Comparison of ENCODE assay signal across 10 cellular contexts in the genomic region with DNA sequence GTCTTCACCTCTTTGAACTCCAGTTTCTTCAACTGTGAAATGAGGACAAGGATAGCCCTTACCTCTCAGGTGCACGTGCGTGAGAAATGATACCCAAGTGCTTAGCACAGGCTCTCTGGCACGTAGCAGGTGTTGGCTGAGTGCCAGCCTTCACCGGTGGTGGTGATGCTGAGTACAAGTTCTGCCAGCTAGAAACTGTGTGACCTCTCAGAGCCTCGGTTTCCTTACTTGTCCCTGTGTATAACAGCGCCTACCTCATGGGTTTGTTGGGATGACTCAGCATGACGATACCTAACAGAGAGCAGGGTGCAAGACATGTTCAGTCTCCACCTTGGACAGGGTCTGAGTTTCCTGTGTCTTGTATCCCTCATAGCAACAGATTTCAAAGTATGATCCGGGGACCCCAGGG.
A peak's percentile ranks its signal among the peaks of the same experiment; 100 is the strongest.
DNase-seq lines count a peak whose midpoint lies in the region; ATAC-seq and TF ChIP-seq lines count a peak whose summit lies in the region.
"Had no signal": no experiment of that assay in that cellular context is flagged by ENCODE, and none has a peak within 500 bp of the region (broad histone marks: within the 10 kb centered on the region; RNA-seq: fewer than 3 reads in every experiment).

No MANE protein-coding gene starts in this region.

- H3K27ac ChIP-seq in ascending aorta (peak overlapping the region; percentile 69 to 73), Peyer's patch (peak overlapping the region in 1 of 4 donors; percentile 62)

- TF ChIP-seq POLR2A in Peyer's patch (IDR thresholded peaks at IDR 0.05): no peak

- H3K4me1 ChIP-seq in ascending aorta: no peaks in the 10 kb centered on the region
- H3K4me1 ChIP-seq in Peyer's patch: peaks cover 0 to 10% (median 0%) of the 10 kb centered on the region in 4 donors

- no peaks in the 10 kb centered on the region for H3K9me3 ChIP-seq in ascending aorta
- no peaks in the 10 kb centered on the region for H3K9me3 ChIP-seq in Peyer's patch
- H3K9me3 ChIP-seq: tibial nerve had no signal

- intact Hi-C loops in ascending aorta (cut with DNase I): no loop called here

- ATAC-seq in HG02885 (IDR thresholded peaks at IDR 0.05; ENCODE audit: poor library complexity, unreplicated experiment): no peak

- no peak overlapping the region for H3K4me3 ChIP-seq in ascending aorta
- no peak overlapping the region for H3K4me3 ChIP-seq in Peyer's patch
- H3K4me3 ChIP-seq: skin epidermis, tibial nerve had no signal

- TF ChIP-seq CTCF in ascending aorta (IDR thresholded peaks at IDR 0.05): no peak
- no peak for TF ChIP-seq CTCF in Peyer's patch (IDR thresholded peaks at IDR 0.05)

- H3K27me3 ChIP-seq in ascending aorta (no peaks in the 10 kb centered on the region), Peyer's patch (no peaks in the 10 kb centered on the region)
- H3K27me3 ChIP-seq: tibial nerve had no signal

- DNase-seq in AG20443 (ENCODE audit: low spot score) (peak; percentile 9), NCI-H1092 treated with DMSO at 0.1 percent for 48 hours (lab: John Stamatoyannopoulos, UW) (peak; percentile 7), ascending aorta (ENCODE audit: low spot score in 2 of 2) (peak in 1 of 2 donors; percentile 80), lung microvascular endothelial cell (ENCODE audit: low read depth in 2 of 2) (peak; percentile 22 to 32), NCI-H1930 (lab: John Stamatoyannopoulos, UW) (no peak), Peyer's patch (no peak)
- no peak for DNase-seq in stimulated activated CD4-positive, alpha-beta T cell treated with anti-CD3 and anti-CD28 coated beads, Interleukin-1b, Interleukin-23, amount 100 ng/mL, for 48 hours

- H3K36me3 ChIP-seq in ascending aorta (peaks cover 36 to 53% of the 10 kb centered on the region in 2 donors), Peyer's patch (no peaks in the 10 kb centered on the region)

Comparison
In these comparisons a context has a peak if more than half of its experiments do, and no peak if none do; other contexts are left out.
1. DNase-seq: peak in AG20443 (single experiment), NCI-H1092 treated with DMSO at 0.1 percent for 48 hours (single experiment) and lung microvascular endothelial cell (2 of 2); none in stimulated activated CD4-positive, alpha-beta T cell treated with anti-CD3 and anti-CD28 coated beads, Interleukin-1b, Interleukin-23, amount 100 ng/mL, for 48 hours (single experiment), NCI-H1930 (0 of 2) and Peyer's patch (0 of 3).